Comparison of ENCODE assay signal across 1 cellular context in genomic region chr16:73037845-73038570, GRCh38.
TF ChIP-seq lines count a peak whose summit lies in the region.

No MANE protein-coding gene starts in this region.

TF ChIP-seq in HepG2, 621 proteins besides CTCF, POLR2A, EP300 and RAD21 (continued from another document and continues in another):
- TF ChIP-seq, protein P1, sequence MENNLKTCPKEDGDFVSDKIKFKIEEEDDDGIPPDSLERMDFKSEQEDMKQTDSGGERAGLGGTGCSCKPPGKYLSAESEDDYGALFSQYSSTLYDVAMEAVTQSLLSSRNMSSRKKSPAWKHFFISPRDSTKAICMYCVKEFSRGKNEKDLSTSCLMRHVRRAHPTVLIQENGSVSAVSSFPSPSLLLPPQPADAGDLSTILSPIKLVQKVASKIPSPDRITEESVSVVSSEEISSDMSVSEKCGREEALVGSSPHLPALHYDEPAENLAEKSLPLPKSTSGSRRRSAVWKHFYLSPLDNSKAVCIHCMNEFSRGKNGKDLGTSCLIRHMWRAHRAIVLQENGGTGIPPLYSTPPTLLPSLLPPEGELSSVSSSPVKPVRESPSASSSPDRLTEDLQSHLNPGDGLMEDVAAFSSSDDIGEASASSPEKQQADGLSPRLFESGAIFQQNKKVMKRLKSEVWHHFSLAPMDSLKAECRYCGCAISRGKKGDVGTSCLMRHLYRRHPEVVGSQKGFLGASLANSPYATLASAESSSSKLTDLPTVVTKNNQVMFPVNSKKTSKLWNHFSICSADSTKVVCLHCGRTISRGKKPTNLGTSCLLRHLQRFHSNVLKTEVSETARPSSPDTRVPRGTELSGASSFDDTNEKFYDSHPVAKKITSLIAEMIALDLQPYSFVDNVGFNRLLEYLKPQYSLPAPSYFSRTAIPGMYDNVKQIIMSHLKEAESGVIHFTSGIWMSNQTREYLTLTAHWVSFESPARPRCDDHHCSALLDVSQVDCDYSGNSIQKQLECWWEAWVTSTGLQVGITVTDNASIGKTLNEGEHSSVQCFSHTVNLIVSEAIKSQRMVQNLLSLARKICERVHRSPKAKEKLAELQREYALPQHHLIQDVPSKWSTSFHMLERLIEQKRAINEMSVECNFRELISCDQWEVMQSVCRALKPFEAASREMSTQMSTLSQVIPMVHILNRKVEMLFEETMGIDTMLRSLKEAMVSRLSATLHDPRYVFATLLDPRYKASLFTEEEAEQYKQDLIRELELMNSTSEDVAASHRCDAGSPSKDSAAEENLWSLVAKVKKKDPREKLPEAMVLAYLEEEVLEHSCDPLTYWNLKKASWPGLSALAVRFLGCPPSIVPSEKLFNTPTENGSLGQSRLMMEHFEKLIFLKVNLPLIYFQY (CRISPR knock-in tag; IDR thresholded peaks at IDR 0.05; ENCODE audit: borderline replicate concordance): no peak
- TF ChIP-seq ZNF468 (CRISPR knock-in tag; IDR thresholded peaks at IDR 0.05) (no peak), ZNF616 (CRISPR knock-in tag; IDR thresholded peaks at IDR 0.05; ENCODE audit: low read depth) (no peak), HNRNPK (IDR thresholded peaks at IDR 0.05; ENCODE audit: low read depth, low read length, poor library complexity, severe bottlenecking) (no peak), TEF (CRISPR knock-in tag; IDR thresholded peaks at IDR 0.05) (no peak), ARNT (IDR thresholded peaks at IDR 0.05) (no peak), ZNF83 (CRISPR knock-in tag; IDR thresholded peaks at IDR 0.05; ENCODE audit: borderline replicate concordance) (no peak), MIXL1 (CRISPR knock-in tag; IDR thresholded peaks at IDR 0.05) (peak; percentile 63; the same call in 1 of the 2 replicates), ZNF30 (CRISPR knock-in tag; IDR thresholded peaks at IDR 0.05) (no peak), ZNF235 (CRISPR knock-in tag; IDR thresholded peaks at IDR 0.05; ENCODE audit: borderline replicate concordance) (no peak), YEATS2 (CRISPR knock-in tag; IDR thresholded peaks at IDR 0.05; ENCODE audit: borderline replicate concordance) (no peak), ZNF207 (IDR thresholded peaks at IDR 0.05; ENCODE audit: borderline replicate concordance) (no peak), IRF9 (CRISPR knock-in tag; IDR thresholded peaks at IDR 0.05; ENCODE audit: borderline replicate concordance) (no peak), ZNF761 (CRISPR knock-in tag; conservative IDR thresholded peaks at IDR 0.05) (no peak), CC2D1A (CRISPR knock-in tag; IDR thresholded peaks at IDR 0.05) (no peak), NFATC3 (CRISPR knock-in tag; IDR thresholded peaks at IDR 0.05) (no peak), CBFB (CRISPR knock-in tag; IDR thresholded peaks at IDR 0.05) (peak; percentile 55; the same call in 1 of the 2 replicates), ZNF33B (CRISPR knock-in tag; IDR thresholded peaks at IDR 0.05) (no peak), E2F1 (CRISPR knock-in tag; IDR thresholded peaks at IDR 0.05) (no peak), ATF3 (CRISPR knock-in tag; IDR thresholded peaks at IDR 0.05) (no peak), KMT2B (CRISPR knock-in tag; IDR thresholded peaks at IDR 0.05) (peak; percentile 38; the same call in 1 of the 2 replicates), ZFAT (CRISPR knock-in tag; conservative IDR thresholded peaks at IDR 0.05) (no peak), ZNF138 (CRISPR knock-in tag; IDR thresholded peaks at IDR 0.05; ENCODE audit: low read depth) (no peak), ZNF460 (CRISPR knock-in tag; IDR thresholded peaks at IDR 0.05; ENCODE audit: borderline replicate concordance) (no peak), TRIM22 (IDR thresholded peaks at IDR 0.05) (no peak)
- TF ChIP-seq, protein P2, sequence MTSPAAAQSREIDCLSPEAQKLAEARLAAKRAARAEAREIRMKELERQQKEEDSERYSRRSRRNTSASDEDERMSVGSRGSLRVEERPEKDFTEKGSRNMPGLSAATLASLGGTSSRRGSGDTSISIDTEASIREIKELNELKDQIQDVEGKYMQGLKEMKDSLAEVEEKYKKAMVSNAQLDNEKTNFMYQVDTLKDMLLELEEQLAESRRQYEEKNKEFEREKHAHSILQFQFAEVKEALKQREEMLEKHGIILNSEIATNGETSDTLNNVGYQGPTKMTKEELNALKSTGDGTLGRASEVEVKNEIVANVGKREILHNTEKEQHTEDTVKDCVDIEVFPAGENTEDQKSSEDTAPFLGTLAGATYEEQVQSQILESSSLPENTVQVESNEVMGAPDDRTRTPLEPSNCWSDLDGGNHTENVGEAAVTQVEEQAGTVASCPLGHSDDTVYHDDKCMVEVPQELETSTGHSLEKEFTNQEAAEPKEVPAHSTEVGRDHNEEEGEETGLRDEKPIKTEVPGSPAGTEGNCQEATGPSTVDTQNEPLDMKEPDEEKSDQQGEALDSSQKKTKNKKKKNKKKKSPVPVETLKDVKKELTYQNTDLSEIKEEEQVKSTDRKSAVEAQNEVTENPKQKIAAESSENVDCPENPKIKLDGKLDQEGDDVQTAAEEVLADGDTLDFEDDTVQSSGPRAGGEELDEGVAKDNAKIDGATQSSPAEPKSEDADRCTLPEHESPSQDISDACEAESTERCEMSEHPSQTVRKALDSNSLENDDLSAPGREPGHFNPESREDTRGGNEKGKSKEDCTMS (CRISPR knock-in tag; conservative IDR thresholded peaks at IDR 0.05): no peak
- TF ChIP-seq, protein P3, sequence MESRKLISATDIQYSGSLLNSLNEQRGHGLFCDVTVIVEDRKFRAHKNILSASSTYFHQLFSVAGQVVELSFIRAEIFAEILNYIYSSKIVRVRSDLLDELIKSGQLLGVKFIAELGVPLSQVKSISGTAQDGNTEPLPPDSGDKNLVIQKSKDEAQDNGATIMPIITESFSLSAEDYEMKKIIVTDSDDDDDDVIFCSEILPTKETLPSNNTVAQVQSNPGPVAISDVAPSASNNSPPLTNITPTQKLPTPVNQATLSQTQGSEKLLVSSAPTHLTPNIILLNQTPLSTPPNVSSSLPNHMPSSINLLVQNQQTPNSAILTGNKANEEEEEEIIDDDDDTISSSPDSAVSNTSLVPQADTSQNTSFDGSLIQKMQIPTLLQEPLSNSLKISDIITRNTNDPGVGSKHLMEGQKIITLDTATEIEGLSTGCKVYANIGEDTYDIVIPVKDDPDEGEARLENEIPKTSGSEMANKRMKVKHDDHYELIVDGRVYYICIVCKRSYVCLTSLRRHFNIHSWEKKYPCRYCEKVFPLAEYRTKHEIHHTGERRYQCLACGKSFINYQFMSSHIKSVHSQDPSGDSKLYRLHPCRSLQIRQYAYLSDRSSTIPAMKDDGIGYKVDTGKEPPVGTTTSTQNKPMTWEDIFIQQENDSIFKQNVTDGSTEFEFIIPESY (CRISPR knock-in tag; IDR thresholded peaks at IDR 0.05): peak; percentile 90
- TF ChIP-seq, protein P4, sequence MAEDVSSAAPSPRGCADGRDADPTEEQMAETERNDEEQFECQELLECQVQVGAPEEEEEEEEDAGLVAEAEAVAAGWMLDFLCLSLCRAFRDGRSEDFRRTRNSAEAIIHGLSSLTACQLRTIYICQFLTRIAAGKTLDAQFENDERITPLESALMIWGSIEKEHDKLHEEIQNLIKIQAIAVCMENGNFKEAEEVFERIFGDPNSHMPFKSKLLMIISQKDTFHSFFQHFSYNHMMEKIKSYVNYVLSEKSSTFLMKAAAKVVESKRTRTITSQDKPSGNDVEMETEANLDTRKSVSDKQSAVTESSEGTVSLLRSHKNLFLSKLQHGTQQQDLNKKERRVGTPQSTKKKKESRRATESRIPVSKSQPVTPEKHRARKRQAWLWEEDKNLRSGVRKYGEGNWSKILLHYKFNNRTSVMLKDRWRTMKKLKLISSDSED (CRISPR knock-in tag; IDR thresholded peaks at IDR 0.05): no peak
- TF ChIP-seq, protein P5, sequence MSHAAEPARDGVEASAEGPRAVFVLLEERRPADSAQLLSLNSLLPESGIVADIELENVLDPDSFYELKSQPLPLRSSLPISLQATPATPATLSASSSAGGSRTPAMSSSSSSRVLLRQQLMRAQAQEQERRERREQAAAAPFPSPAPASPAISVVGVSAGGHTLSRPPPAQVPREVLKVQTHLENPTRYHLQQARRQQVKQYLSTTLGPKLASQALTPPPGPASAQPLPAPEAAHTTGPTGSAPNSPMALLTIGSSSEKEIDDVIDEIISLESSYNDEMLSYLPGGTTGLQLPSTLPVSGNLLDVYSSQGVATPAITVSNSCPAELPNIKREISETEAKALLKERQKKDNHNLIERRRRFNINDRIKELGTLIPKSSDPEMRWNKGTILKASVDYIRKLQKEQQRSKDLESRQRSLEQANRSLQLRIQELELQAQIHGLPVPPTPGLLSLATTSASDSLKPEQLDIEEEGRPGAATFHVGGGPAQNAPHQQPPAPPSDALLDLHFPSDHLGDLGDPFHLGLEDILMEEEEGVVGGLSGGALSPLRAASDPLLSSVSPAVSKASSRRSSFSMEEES (CRISPR knock-in tag; IDR thresholded peaks at IDR 0.05): peak; percentile 54; the same call in 1 of the 2 replicates
- TF ChIP-seq, protein P6, sequence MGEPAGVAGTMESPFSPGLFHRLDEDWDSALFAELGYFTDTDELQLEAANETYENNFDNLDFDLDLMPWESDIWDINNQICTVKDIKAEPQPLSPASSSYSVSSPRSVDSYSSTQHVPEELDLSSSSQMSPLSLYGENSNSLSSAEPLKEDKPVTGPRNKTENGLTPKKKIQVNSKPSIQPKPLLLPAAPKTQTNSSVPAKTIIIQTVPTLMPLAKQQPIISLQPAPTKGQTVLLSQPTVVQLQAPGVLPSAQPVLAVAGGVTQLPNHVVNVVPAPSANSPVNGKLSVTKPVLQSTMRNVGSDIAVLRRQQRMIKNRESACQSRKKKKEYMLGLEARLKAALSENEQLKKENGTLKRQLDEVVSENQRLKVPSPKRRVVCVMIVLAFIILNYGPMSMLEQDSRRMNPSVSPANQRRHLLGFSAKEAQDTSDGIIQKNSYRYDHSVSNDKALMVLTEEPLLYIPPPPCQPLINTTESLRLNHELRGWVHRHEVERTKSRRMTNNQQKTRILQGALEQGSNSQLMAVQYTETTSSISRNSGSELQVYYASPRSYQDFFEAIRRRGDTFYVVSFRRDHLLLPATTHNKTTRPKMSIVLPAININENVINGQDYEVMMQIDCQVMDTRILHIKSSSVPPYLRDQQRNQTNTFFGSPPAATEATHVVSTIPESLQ (CRISPR knock-in tag; conservative IDR thresholded peaks at IDR 0.05): no peak
- TF ChIP-seq, protein P7, sequence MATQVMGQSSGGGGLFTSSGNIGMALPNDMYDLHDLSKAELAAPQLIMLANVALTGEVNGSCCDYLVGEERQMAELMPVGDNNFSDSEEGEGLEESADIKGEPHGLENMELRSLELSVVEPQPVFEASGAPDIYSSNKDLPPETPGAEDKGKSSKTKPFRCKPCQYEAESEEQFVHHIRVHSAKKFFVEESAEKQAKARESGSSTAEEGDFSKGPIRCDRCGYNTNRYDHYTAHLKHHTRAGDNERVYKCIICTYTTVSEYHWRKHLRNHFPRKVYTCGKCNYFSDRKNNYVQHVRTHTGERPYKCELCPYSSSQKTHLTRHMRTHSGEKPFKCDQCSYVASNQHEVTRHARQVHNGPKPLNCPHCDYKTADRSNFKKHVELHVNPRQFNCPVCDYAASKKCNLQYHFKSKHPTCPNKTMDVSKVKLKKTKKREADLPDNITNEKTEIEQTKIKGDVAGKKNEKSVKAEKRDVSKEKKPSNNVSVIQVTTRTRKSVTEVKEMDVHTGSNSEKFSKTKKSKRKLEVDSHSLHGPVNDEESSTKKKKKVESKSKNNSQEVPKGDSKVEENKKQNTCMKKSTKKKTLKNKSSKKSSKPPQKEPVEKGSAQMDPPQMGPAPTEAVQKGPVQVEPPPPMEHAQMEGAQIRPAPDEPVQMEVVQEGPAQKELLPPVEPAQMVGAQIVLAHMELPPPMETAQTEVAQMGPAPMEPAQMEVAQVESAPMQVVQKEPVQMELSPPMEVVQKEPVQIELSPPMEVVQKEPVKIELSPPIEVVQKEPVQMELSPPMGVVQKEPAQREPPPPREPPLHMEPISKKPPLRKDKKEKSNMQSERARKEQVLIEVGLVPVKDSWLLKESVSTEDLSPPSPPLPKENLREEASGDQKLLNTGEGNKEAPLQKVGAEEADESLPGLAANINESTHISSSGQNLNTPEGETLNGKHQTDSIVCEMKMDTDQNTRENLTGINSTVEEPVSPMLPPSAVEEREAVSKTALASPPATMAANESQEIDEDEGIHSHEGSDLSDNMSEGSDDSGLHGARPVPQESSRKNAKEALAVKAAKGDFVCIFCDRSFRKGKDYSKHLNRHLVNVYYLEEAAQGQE (IDR thresholded peaks at IDR 0.05; ENCODE audit: borderline replicate concordance in 1 of 2, low read depth in 1 of 2, low read length in 2 of 2): peak in 1 of 2 experiments; percentile 22; a peak in 1 of 4 replicates
